Comparison of ENCODE assay signal across 21 cellular contexts in the genomic region with DNA sequence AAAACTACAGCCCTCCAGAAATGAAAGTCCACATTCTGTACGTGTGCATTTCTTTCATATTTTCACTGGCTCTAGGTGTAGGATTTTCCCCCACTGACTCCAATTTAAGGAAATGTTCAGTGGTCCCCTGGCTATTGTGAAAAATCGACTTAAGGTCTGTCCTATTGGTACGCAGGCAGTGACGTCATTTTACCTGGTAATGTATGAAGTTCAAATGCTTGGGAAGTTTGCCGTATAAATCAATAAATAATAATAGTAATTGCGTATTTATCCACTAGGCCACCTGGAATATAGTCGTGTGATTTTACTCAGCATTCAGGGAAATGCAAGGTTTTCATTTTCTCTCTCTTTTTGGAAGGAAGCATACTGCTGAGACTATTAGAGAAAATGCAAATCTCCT.
"Had no signal": no experiment of that assay in that cellular context is flagged by ENCODE, and none has a peak within 500 bp of the region (broad histone marks: within the 10 kb centered on the region; RNA-seq: fewer than 3 reads in every experiment).

No MANE protein-coding gene starts in this region.

- H2AFZ ChIP-seq: PC-9 had no signal

- H3K9me3 ChIP-seq: breast epithelium, MG63 had no signal

- H3K4me3 ChIP-seq: breast epithelium, MG63, PC-9 had no signal

- DNase-seq: activated B cell treated with CpG ODN at 0.5 μM for 24 hours; activated CD4-positive, alpha-beta T cell treated with anti-CD3 and anti-CD28 coated beads for 1 hour; activated CD4-positive, alpha-beta T cell treated with anti-CD3 and anti-CD28 coated beads, Interleukin-2, amount 10 ng/mL, durations not matched to agents 24 days and 14 days; activated CD4-positive, alpha-beta T cell treated with anti-CD3 and anti-CD28 coated beads, Interleukin-2, amount 50 U/mL, for 48 hours; activated CD8-positive, alpha-beta memory T cell treated with anti-CD3 and anti-CD28 coated beads, Interleukin-2, amount 10 ng/mL, durations not matched to agents 7 days and 5 days; activated effector memory CD4-positive, alpha-beta T cell treated with Interleukin-2 at 50 U/mL for 16 hours; activated naive CD4-positive, alpha-beta T cell; activated T-cell treated with anti-CD3 and anti-CD28 coated beads, Interleukin-2, amount 50 U/mL, for 24 hours; aorta; central memory CD4-positive, alpha-beta T cell; cortex of kidney; MG63; MV-4-11; NCI-H1694 treated with DMSO at 0.1 percent for 48 hours; NCI-H446; NCI-H524; PC-9; SHP77 treated with DMSO at 0.1 percent for 48 hours; T-helper 17 cell; T-helper 9 cell had no signal

- H3K4me1 ChIP-seq: breast epithelium had no signal

- H3K27me3 ChIP-seq: breast epithelium, MG63 had no signal

- ATAC-seq: activated CD8-positive, alpha-beta memory T cell treated with anti-CD3 and anti-CD28 coated beads, Interleukin-2, amount 10 ng/mL, durations not matched to agents 7 days and 5 days; T-helper 17 cell had no signal

- H3K36me3 ChIP-seq: breast epithelium, MG63 had no signal

- H3K4me2 ChIP-seq: PC-9 had no signal

- H3K27ac ChIP-seq: breast epithelium, PC-9 had no signal
